8 cellular contexts compared by ENCODE assay signal in the genomic region with DNA sequence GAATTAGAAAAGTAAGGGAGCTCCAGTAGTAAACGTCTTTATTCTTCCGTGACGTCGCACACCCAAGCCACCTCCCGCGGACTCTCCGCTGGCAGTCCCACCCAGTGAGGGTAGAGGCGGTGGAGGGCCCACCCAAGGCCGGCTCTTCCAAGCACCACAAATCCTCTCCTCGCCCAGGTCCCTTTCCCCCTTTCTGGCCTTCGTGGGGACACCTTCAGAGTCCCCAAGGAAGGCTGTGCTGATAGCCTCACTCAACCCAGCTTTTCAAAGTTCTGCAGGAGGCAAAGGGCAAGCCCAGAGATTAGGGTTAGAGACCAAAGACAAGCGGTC. TPM values are rescaled to one million over a fixed set of nuclear protein-coding genes. Genes with fewer than 3 reads are reported as not detected.
DNase-seq lines count a peak whose midpoint lies in the region; ATAC-seq lines count a peak whose summit lies in the region.

No MANE protein-coding gene starts in this region.

- H3K9ac ChIP-seq in iPS-15b (ENCODE audit: low read depth, low read length), result peak overlapping the region; percentile 93

- no peaks in the 10 kb centered on the region for H3K9me3 ChIP-seq in iPS-15b (ENCODE audit: control insufficient read depth, insufficient read depth, low read length)

- H3K36me3 Mint-ChIP-seq in activated naive CD4-positive, alpha-beta T cell treated with anti-CD3 and anti-CD28 coated beads, Interleukin-2, amount 50 U/mL, for 72 hours, result peaks cover 16 to 39% of the 10 kb centered on the region in 2 donors

- no peak for DNase-seq in activated naive CD4-positive, alpha-beta T cell treated with anti-CD3 and anti-CD28 coated beads, Interleukin-2, amount 50 U/mL, for 72 hours (ENCODE audit: low spot score in 2 of 2)
- DNase-seq in stimulated activated naive CD8-positive, alpha-beta T cell treated with anti-CD3 and anti-CD28 coated beads, Interleukin-15, amount 100 ng/mL, for 72 hours, result no peak
- DNase-seq in NCI-H2081 (lab: John Stamatoyannopoulos, UW) (no peak), mesenteric fat pad (ENCODE audit: low spot score) (no peak)

- H3K36me3 ChIP-seq in iPS-15b (ENCODE audit: control insufficient read depth, insufficient read depth, low read length), result peaks cover 22% of the 10 kb centered on the region

- no peaks in the 10 kb centered on the region for H3K27me3 ChIP-seq in iPS-15b (ENCODE audit: control insufficient read depth, insufficient read depth, low read length)

- H3K27ac Mint-ChIP-seq in activated naive CD4-positive, alpha-beta T cell treated with anti-CD3 and anti-CD28 coated beads, Interleukin-2, amount 50 U/mL, for 72 hours, result peak overlapping the region; percentile 96 to 97
- peak overlapping the region; percentile 98 for H3K27ac Mint-ChIP-seq in stimulated activated naive CD8-positive, alpha-beta T cell treated with anti-CD3 and anti-CD28 coated beads, Interleukin-15, amount 100 ng/mL, for 72 hours

- peak overlapping the region; percentile 98 to 100 for H3K4me3 Mint-ChIP-seq in stimulated activated naive CD8-positive, alpha-beta T cell treated with anti-CD3 and anti-CD28 coated beads, Interleukin-15, amount 100 ng/mL, for 72 hours

- H3K9me3 Mint-ChIP-seq in activated naive CD4-positive, alpha-beta T cell treated with anti-CD3 and anti-CD28 coated beads, Interleukin-2, amount 50 U/mL, for 72 hours, result no peaks in the 10 kb centered on the region
- no peaks in the 10 kb centered on the region for H3K9me3 Mint-ChIP-seq in stimulated activated naive CD8-positive, alpha-beta T cell treated with anti-CD3 and anti-CD28 coated beads, Interleukin-15, amount 100 ng/mL, for 72 hours

- no peaks in the 10 kb centered on the region for H3K27me3 Mint-ChIP-seq in stimulated activated naive CD8-positive, alpha-beta T cell treated with anti-CD3 and anti-CD28 coated beads, Interleukin-15, amount 100 ng/mL, for 72 hours

- peak overlapping the region; percentile 89 for H3K4me3 ChIP-seq in iPS-15b (ENCODE audit: low read depth, low read length)

- H3K4me1 ChIP-seq in iPS-15b (ENCODE audit: control insufficient read depth, insufficient read depth, low read length), result peaks cover 4% of the 10 kb centered on the region

- ATAC-seq in GM19025 (IDR thresholded peaks at IDR 0.05; ENCODE audit: low read depth, unreplicated experiment), result peak; percentile 19
- peak; percentile 38 for ATAC-seq in HG03064 (IDR thresholded peaks at IDR 0.05; ENCODE audit: low read depth, unreplicated experiment)
- ATAC-seq in activated naive CD4-positive, alpha-beta T cell treated with anti-CD3 and anti-CD28 coated beads, Interleukin-2, amount 50 U/mL, for 72 hours, result peak; percentile 28 to 45
- ATAC-seq in stimulated activated naive CD8-positive, alpha-beta T cell treated with anti-CD3 and anti-CD28 coated beads, Interleukin-15, amount 100 ng/mL, for 72 hours, result peak; percentile 55
- ATAC-seq in HG02623 (IDR thresholded peaks at IDR 0.05; ENCODE audit: unreplicated experiment), result no peak

- peaks cover 27% of the 10 kb centered on the region for H3K4me1 Mint-ChIP-seq in stimulated activated naive CD8-positive, alpha-beta T cell treated with anti-CD3 and anti-CD28 coated beads, Interleukin-15, amount 100 ng/mL, for 72 hours

RNA-seq across cellular contexts. Expression of gene GPN2, which starts 0.3 kb away (rescaled TPM):
- total RNA-seq in activated naive CD4-positive, alpha-beta T cell treated with anti-CD3 and anti-CD28 coated beads, Interleukin-2, amount 50 U/mL, for 72 hours, result 10 to 100 TPM; 29.5 to 56.1 TPM
- 28.5 TPM for total RNA-seq in mesenteric fat pad

RNA-seq across cellular contexts. Expression of gene GPATCH3, which starts 9.8 kb away (rescaled TPM):
- total RNA-seq in activated naive CD4-positive, alpha-beta T cell treated with anti-CD3 and anti-CD28 coated beads, Interleukin-2, amount 50 U/mL, for 72 hours, result 10 to 100 TPM; 11.7 to 13.2 TPM
- 13.0 TPM for total RNA-seq in mesenteric fat pad

RNA-seq across cellular contexts. Expression of gene NR0B2, which starts 23.3 kb away (rescaled TPM):
- not detected for total RNA-seq in activated naive CD4-positive, alpha-beta T cell treated with anti-CD3 and anti-CD28 coated beads, Interleukin-2, amount 50 U/mL, for 72 hours
- total RNA-seq in mesenteric fat pad, result 0.29 TPM

RNA-seq across cellular contexts. Expression of gene SFN, which starts 27.5 kb away (rescaled TPM):
- 1 to 10 TPM; 1.1 to 2.3 TPM for total RNA-seq in activated naive CD4-positive, alpha-beta T cell treated with anti-CD3 and anti-CD28 coated beads, Interleukin-2, amount 50 U/mL, for 72 hours
- 1.3 TPM for total RNA-seq in mesenteric fat pad

RNA-seq across cellular contexts. Expression of gene NUDC, which starts 31.1 kb away (rescaled TPM):
- total RNA-seq in activated naive CD4-positive, alpha-beta T cell treated with anti-CD3 and anti-CD28 coated beads, Interleukin-2, amount 50 U/mL, for 72 hours, result 10 to 100 TPM; 60.5 to 93.7 TPM
- 49.7 TPM for total RNA-seq in mesenteric fat pad
